In genomic region chr10:132645630-132646442, GRCh38 we compare ENCODE assay signal across 11 cellular contexts.
"Had no signal": no experiment of that assay in that cellular context is flagged by ENCODE, and none has a peak within 500 bp of the region (broad histone marks: within the 10 kb centered on the region; RNA-seq: fewer than 3 reads in every experiment).

No MANE protein-coding gene starts in this region.

- H3K4me1 ChIP-seq: pancreas, SJSA1 had no signal

- H3K4me2 ChIP-seq: smooth muscle cell had no signal

- H3K9me3 ChIP-seq: pancreas, SJSA1 had no signal

- H3K27me3 ChIP-seq: pancreas had no signal

- H3K36me3 ChIP-seq: pancreas, SJSA1 had no signal

- H3K4me3 ChIP-seq: pancreas, SJSA1, smooth muscle cell had no signal

- ATAC-seq: activated CD8-positive, alpha-beta memory T cell treated with anti-CD3 and anti-CD28 coated beads, Interleukin-2, amount 10 ng/mL, durations not matched to agents 7 days and 5 days; pancreas; stimulated activated effector memory CD8-positive, alpha-beta T cell treated with anti-CD3 and anti-CD28 coated beads, Interleukin-12 subunit alpha, Interleukin-12 subunit beta, amount 100 ng/mL, for 72 hours had no signal

- FAIRE-seq: pancreas had no signal

- H3K27ac ChIP-seq: pancreas, SJSA1 had no signal

- DNase-seq: activated CD4-positive, alpha-beta T cell treated with anti-CD3 and anti-CD28 coated beads for 1 hour; activated CD4-positive, alpha-beta T cell treated with anti-CD3 and anti-CD28 coated beads, Interleukin-2, amount 50 U/mL, for 48 hours; activated CD8-positive, alpha-beta memory T cell treated with anti-CD3 and anti-CD28 coated beads, Interleukin-2, amount 10 ng/mL, durations not matched to agents 7 days and 5 days; activated naive CD4-positive, alpha-beta T cell treated with Interleukin-2 at 50 U/mL for 16 hours; activated T-cell treated with anti-CD3 and anti-CD28 coated beads, Interleukin-2, amount 50 U/mL, for 24 hours; erythroblast; immature natural killer cell had no signal
